Comparison of ENCODE assay signal across 11 cellular contexts in the genomic region with DNA sequence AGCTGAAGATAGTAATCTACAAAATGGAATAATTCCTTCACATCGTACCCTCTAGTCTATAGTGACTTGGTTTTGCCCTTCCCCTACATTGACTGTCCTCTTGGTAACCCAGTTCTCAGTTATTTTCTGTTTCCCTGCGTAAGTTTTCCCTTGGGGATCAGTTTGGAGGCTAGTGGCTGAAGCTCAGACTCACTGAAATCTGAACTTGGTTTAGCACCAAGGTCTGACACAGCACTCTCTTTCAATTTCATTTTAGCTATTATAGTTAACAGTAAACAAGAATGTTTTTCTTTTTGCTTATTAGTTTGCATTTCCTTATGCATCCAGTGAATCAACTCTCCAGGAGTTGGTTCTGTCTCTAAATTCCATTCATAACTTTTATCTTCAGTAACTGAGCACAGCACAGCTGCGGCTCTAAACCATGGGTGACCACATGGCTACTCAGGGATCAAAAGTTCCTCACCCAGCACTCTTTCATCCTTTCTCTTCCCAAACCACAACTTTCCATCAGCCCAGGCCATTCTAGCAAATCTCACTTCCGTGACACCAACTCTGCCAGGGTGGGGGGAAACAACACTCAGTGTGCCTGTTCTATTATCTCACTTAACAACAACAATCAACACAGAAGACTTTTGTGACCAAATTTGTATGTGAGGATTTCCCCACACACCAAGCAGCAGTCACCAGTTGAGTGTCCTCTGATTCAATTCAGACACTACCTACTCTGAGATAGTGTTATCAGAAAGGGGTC. TPM values are rescaled to one million over a fixed set of nuclear protein-coding genes. Genes with fewer than 3 reads are reported as not detected.
DNase-seq lines count a peak whose midpoint lies in the region; ATAC-seq, FAIRE-seq and TF ChIP-seq lines count a peak whose summit lies in the region.
"Had no signal": no experiment of that assay in that cellular context is flagged by ENCODE, and none has a peak within 500 bp of the region (broad histone marks: within the 10 kb centered on the region; RNA-seq: fewer than 3 reads in every experiment).

No MANE protein-coding gene starts in this region.

- FAIRE-seq in GM12892 (lab: Jason Lieb, UNC) = peak; percentile 92

- no peak overlapping the region for H3K4me3 Mint-ChIP-seq in type B pancreatic cell

- POLR2A ChIA-PET in HEK293 (lab: Yijun Ruan, JAX) = interaction anchor here (0.7 kb wide), 1 partner anchor 59 kb away, joined by 4 read pairs; no protein-coding TSS in a partner anchor

- H3K27me3 Mint-ChIP-seq in type B pancreatic cell = peaks cover 6% of the 10 kb centered on the region

- ATAC-seq in HG03045 (IDR thresholded peaks at IDR 0.05; ENCODE audit: unreplicated experiment) = no peak

- H3K4me3 ChIP-seq in HEK293 (ENCODE audit: low read depth, low read length) = no peak overlapping the region
- H3K4me3 ChIP-seq: ovary, testis had no signal

- no peak for DNase-seq in GM12892 (ENCODE audit: insufficient read length)
- DNase-seq in astrocyte of the hippocampus (ENCODE audit: low read depth, low spot score) = peak; percentile 88
- DNase-seq in myocyte (ENCODE audit: low read depth) = peak; percentile 95
- DNase-seq in NCI-H1694 (lab: John Stamatoyannopoulos, UW) = no peak
- no peak for DNase-seq in AML-193 (lab: John Stamatoyannopoulos, UW)
- no peak for DNase-seq in type B pancreatic cell (ENCODE audit: extremely low spot score, unreplicated experiment)
- DNase-seq: ovary, testis had no signal

- H3K27ac Mint-ChIP-seq in type B pancreatic cell = no peak overlapping the region

- TF ChIP-seq CTCF in HEK293 (tag by site-specific recombination; IDR thresholded peaks at IDR 0.05) (no peak), type B pancreatic cell (conservative IDR thresholded peaks at IDR 0.05) (no peak)

- H3K36me3 ChIP-seq in HEK293 (ENCODE audit: control insufficient read depth in 2 of 2, insufficient read depth in 1 of 2, low read length in 2 of 2) = no peaks in the 10 kb centered on the region
- H3K36me3 ChIP-seq: ovary had no signal

- TF ChIP-seq POLR2A in GM12892 (IDR thresholded peaks at IDR 0.05; ENCODE audit: low read depth, low read length) = no peak

- H3K9me3 ChIP-seq in HEK293 (ENCODE audit: control insufficient read depth, insufficient read depth, low read depth, low read length) = no peaks in the 10 kb centered on the region
- H3K9me3 ChIP-seq: ovary, testis had no signal

- no peaks in the 10 kb centered on the region for H3K4me1 ChIP-seq in HEK293 (ENCODE audit: control insufficient read depth, insufficient read depth, low read length)

- H3K4me1 Mint-ChIP-seq in type B pancreatic cell (ENCODE audit: unreplicated experiment) = no peaks in the 10 kb centered on the region

- H3K36me3 Mint-ChIP-seq in type B pancreatic cell = no peaks in the 10 kb centered on the region

- no peaks in the 10 kb centered on the region for H3K9me3 Mint-ChIP-seq in type B pancreatic cell

- CTCF ChIA-PET in HEK293 (lab: Yijun Ruan, JAX) = no interaction called here

- no peak overlapping the region for H3K27ac ChIP-seq in HEK293 (ENCODE audit: extremely low read depth, low read depth, low read length)
- H3K27ac ChIP-seq: epithelial cell of prostate, ovary, testis had no signal

TF ChIP-seq in HEK293, 187 proteins besides CTCF, POLR2A, EP300 and RAD21:
- TF ChIP-seq PRDM1 (tag by site-specific recombination; IDR thresholded peaks at IDR 0.05) (0 out of 2 replicates have a peak, but pooled peaks have one; percentile 19), ZNF274 (IDR thresholded peaks at IDR 0.05; ENCODE audit: low read length) (no peak), ZNF274 (tag by site-specific recombination; IDR thresholded peaks at IDR 0.05; ENCODE audit: borderline replicate concordance) (no peak), ZNF664 (tag by site-specific recombination; IDR thresholded peaks at IDR 0.05) (peak; percentile 82)
- TF ChIP-seq, protein P1, sequence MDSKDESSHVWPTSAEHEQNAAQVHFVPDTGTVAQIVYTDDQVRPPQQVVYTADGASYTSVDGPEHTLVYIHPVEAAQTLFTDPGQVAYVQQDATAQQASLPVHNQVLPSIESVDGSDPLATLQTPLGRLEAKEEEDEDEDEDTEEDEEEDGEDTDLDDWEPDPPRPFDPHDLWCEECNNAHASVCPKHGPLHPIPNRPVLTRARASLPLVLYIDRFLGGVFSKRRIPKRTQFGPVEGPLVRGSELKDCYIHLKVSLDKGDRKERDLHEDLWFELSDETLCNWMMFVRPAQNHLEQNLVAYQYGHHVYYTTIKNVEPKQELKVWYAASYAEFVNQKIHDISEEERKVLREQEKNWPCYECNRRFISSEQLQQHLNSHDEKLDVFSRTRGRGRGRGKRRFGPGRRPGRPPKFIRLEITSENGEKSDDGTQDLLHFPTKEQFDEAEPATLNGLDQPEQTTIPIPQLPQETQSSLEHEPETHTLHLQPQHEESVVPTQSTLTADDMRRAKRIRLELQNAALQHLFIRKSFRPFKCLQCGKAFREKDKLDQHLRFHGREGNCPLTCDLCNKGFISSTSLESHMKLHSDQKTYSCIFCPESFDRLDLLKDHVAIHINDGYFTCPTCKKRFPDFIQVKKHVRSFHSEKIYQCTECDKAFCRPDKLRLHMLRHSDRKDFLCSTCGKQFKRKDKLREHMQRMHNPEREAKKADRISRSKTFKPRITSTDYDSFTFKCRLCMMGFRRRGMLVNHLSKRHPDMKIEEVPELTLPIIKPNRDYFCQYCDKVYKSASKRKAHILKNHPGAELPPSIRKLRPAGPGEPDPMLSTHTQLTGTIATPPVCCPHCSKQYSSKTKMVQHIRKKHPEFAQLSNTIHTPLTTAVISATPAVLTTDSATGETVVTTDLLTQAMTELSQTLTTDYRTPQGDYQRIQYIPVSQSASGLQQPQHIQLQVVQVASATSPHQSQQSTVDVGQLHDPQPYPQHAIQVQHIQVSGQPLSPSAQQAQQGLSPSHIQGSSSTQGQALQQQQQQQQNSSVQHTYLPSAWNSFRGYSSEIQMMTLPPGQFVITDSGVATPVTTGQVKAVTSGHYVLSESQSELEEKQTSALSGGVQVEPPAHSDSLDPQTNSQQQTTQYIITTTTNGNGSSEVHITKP (tag by site-specific recombination; IDR thresholded peaks at IDR 0.05) = 0 out of 2 replicates have a peak, but pooled peaks have one; percentile 36

RNA-seq across cellular contexts. Expression of gene IFI6, which starts 17.6 kb away (rescaled TPM):
- 51.1 TPM for polyA plus RNA-seq in GM12892 (2012; ENCODE audit: missing spikeins)
- total RNA-seq in myocyte (509 and 774 TPM in 2 replicates), type B pancreatic cell (ENCODE audit: low replicate concordance) (62.2 and 136 TPM in 2 replicates)
- 257 TPM for polyA plus RNA-seq in myocyte (2012)

RNA-seq across cellular contexts. Expression of gene FAM76A, which starts 36.2 kb away (rescaled TPM):
- polyA plus RNA-seq in GM12892 (2012; ENCODE audit: missing spikeins) = 3.8 TPM
- 22.3 and 33.4 TPM in 2 replicates for total RNA-seq in myocyte
- 7.5 TPM for polyA plus RNA-seq in myocyte (2012)
- total RNA-seq in type B pancreatic cell (ENCODE audit: low replicate concordance) = 12.3 and 14.2 TPM in 2 replicates

RNA-seq across cellular contexts. Expression of gene FGR, which starts 54.6 kb away (rescaled TPM):
- 43.6 TPM for polyA plus RNA-seq in GM12892 (2012; ENCODE audit: missing spikeins)
- total RNA-seq in myocyte = 0.05 and 0.29 TPM in 2 replicates
- not detected for polyA plus RNA-seq in myocyte (2012)
- not detected in 2 replicates for total RNA-seq in type B pancreatic cell (ENCODE audit: low replicate concordance)

Comparison
In these comparisons a context has a peak if more than half of its experiments do, and no peak if none do; other contexts are left out.
1. DNase-seq: peak in astrocyte of the hippocampus (single experiment) and myocyte (single experiment); none in GM12892 (single experiment), NCI-H1694 (single experiment), AML-193 (0 of 2) and type B pancreatic cell (single experiment).